17 cellular contexts compared by ENCODE assay signal in the genomic region with DNA sequence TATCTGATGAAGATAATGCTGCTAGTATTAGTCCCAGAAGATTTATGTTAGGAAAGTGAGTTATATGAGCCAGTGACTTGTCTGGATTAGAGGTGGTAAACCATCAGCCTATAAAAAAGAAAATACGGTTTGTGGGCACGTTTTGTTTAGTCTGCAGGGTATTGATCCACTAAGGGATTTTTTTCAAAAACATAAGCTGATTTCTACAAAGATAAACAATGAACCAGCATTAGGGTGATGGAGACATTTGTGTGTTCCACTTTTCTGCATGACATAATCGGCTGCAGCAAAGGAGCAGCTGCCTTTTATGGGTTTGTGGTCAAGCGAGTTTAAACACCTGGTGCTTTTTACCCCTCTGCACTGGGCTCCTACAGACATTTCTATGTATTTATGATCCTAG.
A peak's percentile ranks its signal among the peaks of the same experiment; 100 is the strongest.
DNase-seq lines count a peak whose midpoint lies in the region; ATAC-seq and TF ChIP-seq lines count a peak whose summit lies in the region.
"Had no signal": no experiment of that assay in that cellular context is flagged by ENCODE, and none has a peak within 500 bp of the region (broad histone marks: within the 10 kb centered on the region; RNA-seq: fewer than 3 reads in every experiment).

No MANE protein-coding gene starts in this region.

- H3K4me2 ChIP-seq in mesendoderm (ENCODE audit: low read length), result no peak overlapping the region

- no peak overlapping the region for H2AK5ac ChIP-seq in mesendoderm (ENCODE audit: low read length)

- H3K79me2 ChIP-seq in mesendoderm (ENCODE audit: control insufficient read depth, insufficient read depth, low read length), result no peaks in the 10 kb centered on the region

- intact Hi-C loops in mucosa of descending colon (cut with DNase I, micrococcal nuclease), result no loop called here
- intact Hi-C loops in left ventricle myocardium superior (cut with micrococcal nuclease), result no loop called here
- intact Hi-C loops in left cardiac atrium (cut with DNase I), result no loop called here

- no peak overlapping the region for H2BK5ac ChIP-seq in mesendoderm (ENCODE audit: low read length)

- TF ChIP-seq CTCF in HEK293 (tag by site-specific recombination; IDR thresholded peaks at IDR 0.05) (no peak), mucosa of descending colon (IDR thresholded peaks at IDR 0.05) (no peak)

- H2BK15ac ChIP-seq in mesendoderm (replicated peaks; ENCODE audit: low read depth), result no peak overlapping the region

- ATAC-seq in mucosa of descending colon (peak; percentile 39), left ventricle myocardium superior (no peak), left cardiac atrium (no peak)
- ATAC-seq: activated CD4-positive, alpha-beta T cell treated with anti-CD3 and anti-CD28 coated beads for 36 hours; GM12878 had no signal

- H2BK120ac ChIP-seq in mesendoderm (ENCODE audit: low read depth, low read length), result no peak overlapping the region

- no peak overlapping the region for H4K8ac ChIP-seq in mesendoderm (ENCODE audit: low read depth, low read length)

- H3K9me3 ChIP-seq in HEK293 (ENCODE audit: control insufficient read depth, insufficient read depth, low read depth, low read length) (no peaks in the 10 kb centered on the region), mucosa of descending colon (no peaks in the 10 kb centered on the region)
- H3K9me3 ChIP-seq: adrenal gland, transverse colon had no signal

- H3K4me1 ChIP-seq in HEK293 (ENCODE audit: control insufficient read depth, insufficient read depth, low read length), result no peaks in the 10 kb centered on the region
- no peaks in the 10 kb centered on the region for H3K4me1 ChIP-seq in mucosa of descending colon (ENCODE audit: low read depth)
- no peaks in the 10 kb centered on the region for H3K4me1 ChIP-seq in mesendoderm (ENCODE audit: control insufficient read depth, low read depth, low read length)
- H3K4me1 ChIP-seq: adrenal gland, transverse colon had no signal

- WGBS in mesendoderm (ENCODE audit: extremely low coverage, insufficient coverage, low lambda C conversion rate), result no CpG with 5 or more reads among the region's 4 CpGs

- no peaks in the 10 kb centered on the region for H3K36me3 ChIP-seq in HEK293 (ENCODE audit: control insufficient read depth in 2 of 2, insufficient read depth in 1 of 2, low read length in 2 of 2)
- H3K36me3 ChIP-seq in mucosa of descending colon (ENCODE audit: low read depth), result no peaks in the 10 kb centered on the region
- H3K36me3 ChIP-seq in mesendoderm (ENCODE audit: control insufficient read depth, insufficient read depth, low read length), result no peaks in the 10 kb centered on the region
- H3K36me3 ChIP-seq: adrenal gland, transverse colon had no signal

- H3K56ac ChIP-seq in mesendoderm (ENCODE audit: low read length), result no peak overlapping the region

- H3K4ac ChIP-seq in mesendoderm (ENCODE audit: low read depth, low read length), result no peak overlapping the region

- CTCF ChIA-PET in HEK293 (lab: Yijun Ruan, JAX), result no interaction called here

- no peak overlapping the region for H3K23ac ChIP-seq in mesendoderm (ENCODE audit: low read length)

- no peak overlapping the region for H3K27ac ChIP-seq in HEK293 (ENCODE audit: extremely low read depth, low read depth, low read length)
- H3K27ac ChIP-seq in mesendoderm (ENCODE audit: low read depth, low read length), result no peak overlapping the region
- H3K27ac ChIP-seq: adrenal gland, transverse colon had no signal

- peak; percentile 83 to 89 for DNase-seq in NCI-H1930 (lab: John Stamatoyannopoulos, UW)
- peak; percentile 90 for DNase-seq in NCI-H82 treated with DMSO at 0.1 percent for 48 hours (lab: John Stamatoyannopoulos, UW; ENCODE audit: unreplicated experiment)
- DNase-seq in mucosa of descending colon, result peak in 1 of 3 donors; percentile 3
- no peak for DNase-seq in left ventricle myocardium superior
- DNase-seq in mesendoderm, result no peak
- no peak for DNase-seq in activated naive CD4-positive, alpha-beta T cell (lab: John Stamatoyannopoulos, UW)
- DNase-seq in left cardiac atrium, result no peak
- DNase-seq: activated CD4-positive, alpha-beta T cell treated with anti-CD3 and anti-CD28 coated beads for 36 hours; activated T-cell treated with anti-CD3 and anti-CD28 coated beads, Interleukin-2, amount 50 U/mL, for 48 hours; adrenal gland; kidney glomerular epithelial cell; naive B cell; NCI-H2227 treated with DMSO at 0.1 percent for 48 hours; stimulated activated CD4-positive, alpha-beta T cell treated with anti-CD3 and anti-CD28 coated beads, Interleukin-2, amount 100 ng/mL, for 48 hours; transverse colon had no signal

- no peaks in the 10 kb centered on the region for H3K27me3 ChIP-seq in mesendoderm (ENCODE audit: insufficient read depth, low read length, poor library complexity)
- H3K27me3 ChIP-seq: adrenal gland, transverse colon had no signal

- H3K9ac ChIP-seq in mesendoderm (ENCODE audit: low read length), result no peak overlapping the region

- POLR2A ChIA-PET in HEK293 (lab: Yijun Ruan, JAX), result no interaction called here

- H3K4me3 ChIP-seq in HEK293 (ENCODE audit: low read depth, low read length) (no peak overlapping the region), mucosa of descending colon (no peak overlapping the region), mesendoderm (ENCODE audit: low read length) (no peak overlapping the region)
- H3K4me3 ChIP-seq: adrenal gland, GM12878, transverse colon had no signal

- no peak overlapping the region for H3K18ac ChIP-seq in mesendoderm (ENCODE audit: low read length)

- H4K5ac ChIP-seq in mesendoderm (ENCODE audit: low read length), result no peak overlapping the region

- no peaks in the 10 kb centered on the region for H3K79me1 ChIP-seq in mesendoderm (ENCODE audit: low read length)

TF ChIP-seq in HEK293, 187 proteins besides CTCF, POLR2A, EP300 and RAD21:
- TF ChIP-seq, protein P1, sequence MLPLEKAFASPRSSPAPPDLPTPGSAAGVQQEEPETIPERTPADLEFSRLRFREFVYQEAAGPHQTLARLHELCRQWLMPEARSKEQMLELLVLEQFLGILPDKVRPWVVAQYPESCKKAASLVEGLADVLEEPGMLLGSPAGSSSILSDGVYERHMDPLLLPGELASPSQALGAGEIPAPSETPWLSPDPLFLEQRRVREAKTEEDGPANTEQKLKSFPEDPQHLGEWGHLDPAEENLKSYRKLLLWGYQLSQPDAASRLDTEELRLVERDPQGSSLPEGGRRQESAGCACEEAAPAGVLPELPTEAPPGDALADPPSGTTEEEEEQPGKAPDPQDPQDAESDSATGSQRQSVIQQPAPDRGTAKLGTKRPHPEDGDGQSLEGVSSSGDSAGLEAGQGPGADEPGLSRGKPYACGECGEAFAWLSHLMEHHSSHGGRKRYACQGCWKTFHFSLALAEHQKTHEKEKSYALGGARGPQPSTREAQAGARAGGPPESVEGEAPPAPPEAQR (tag by site-specific recombination; IDR thresholded peaks at IDR 0.05), result no peak
- TF ChIP-seq FEZF1 (tag by site-specific recombination; IDR thresholded peaks at IDR 0.05) (peak; percentile 57), BCL11A (tag by site-specific recombination; IDR thresholded peaks at IDR 0.05; ENCODE audit: low read depth) (no peak), ZNF274 (IDR thresholded peaks at IDR 0.05; ENCODE audit: low read length) (no peak), ZNF274 (tag by site-specific recombination; IDR thresholded peaks at IDR 0.05; ENCODE audit: borderline replicate concordance) (no peak), HOXD13 (CRISPR knock-in tag; IDR thresholded peaks at IDR 0.05; ENCODE audit: borderline replicate concordance) (0 out of 2 replicates have a peak, but pooled peaks have one; percentile 63), ZNF664 (tag by site-specific recombination; IDR thresholded peaks at IDR 0.05) (no peak), ZNF837 (tag by site-specific recombination; IDR thresholded peaks at IDR 0.05) (no peak), ZNF658 (tag by site-specific recombination; IDR thresholded peaks at IDR 0.05) (no peak), TRIM28 (IDR thresholded peaks at IDR 0.05; ENCODE audit: borderline replicate concordance, low read length) (peak; percentile 74)

Comparison
In these comparisons a context has a peak if more than half of its experiments do, and no peak if none do; other contexts are left out.
1. DNase-seq: peak in NCI-H1930 (2 of 2) and NCI-H82 treated with DMSO at 0.1 percent for 48 hours (single experiment); none in left ventricle myocardium superior (single experiment), mesendoderm (single experiment), activated naive CD4-positive, alpha-beta T cell (0 of 4) and left cardiac atrium (single experiment).